Comparison of ENCODE assay signal across 8 cellular contexts in genomic region chr2:109921543-109922384, GRCh38. TPM values are rescaled to one million over a fixed set of nuclear protein-coding genes. Genes with fewer than 3 reads are reported as not detected.
DNase-seq lines count a peak whose midpoint lies in the region; ATAC-seq, FAIRE-seq and TF ChIP-seq lines count a peak whose summit lies in the region.
"Not testable (repeated sequence)": the region's sequence is repeated elsewhere in the genome, so short reads cannot be mapped to it uniquely, and the experiment has no call there.
"Had no signal": no experiment of that assay in that cellular context is flagged by ENCODE, and none has a peak within 500 bp of the region (broad histone marks: within the 10 kb centered on the region; RNA-seq: fewer than 3 reads in every experiment).

No MANE protein-coding gene starts in this region.

- TF ChIP-seq RAD21 in IMR-90 (IDR thresholded peaks at IDR 0.05; ENCODE audit: low read length); HepG2 (CRISPR knock-in tag; IDR thresholded peaks at IDR 0.05): not testable (repeated sequence)

- TF ChIP-seq EP300 in gastroesophageal sphincter (IDR thresholded peaks at IDR 0.05); HepG2 (IDR thresholded peaks at IDR 0.05; ENCODE audit: low read depth in 2 of 2, low read length in 2 of 2); HepG2 (CRISPR knock-in tag; IDR thresholded peaks at IDR 0.05; ENCODE audit: borderline replicate concordance); upper lobe of left lung (IDR thresholded peaks at IDR 0.05): not testable (repeated sequence)

- not testable (repeated sequence) for H2BK15ac ChIP-seq in IMR-90 (ENCODE audit: low read depth, low read length)

- not testable (repeated sequence) for H3K27ac Mint-ChIP-seq in activated CD4-positive, alpha-beta T cell treated with anti-CD3 and anti-CD28 coated beads for 36 hours

- H3K36me3 ChIP-seq in IMR-90 (ENCODE audit: control insufficient read depth, insufficient read depth, low read length); gastroesophageal sphincter; HepG2 (replicated peaks in 1 of 2; ENCODE audit: control insufficient read depth in 1 of 2, insufficient read depth in 2 of 2, low read length in 2 of 2); pancreas; upper lobe of left lung: not testable (repeated sequence)

- in situ Hi-C loops in IMR-90 (cut with MboI; ENCODE audit: low sequenced_read_pairs); HepG2 (cut with HindIII; ENCODE audit: extremely low pct_ligation_motif_present, low pct_unique_long_range_greater_than_20kb): not testable (repeated sequence)

- H4K20me1 ChIP-seq in IMR-90 (ENCODE audit: insufficient read depth, low read length); HepG2 (ENCODE audit: insufficient read depth, low read length): not testable (repeated sequence)

- not testable (repeated sequence) for H3K9me3 ChIP-seq in IMR-90 (ENCODE audit: control insufficient read depth, insufficient read depth, low read length); gastroesophageal sphincter; HepG2 (ENCODE audit: low read length); pancreas; upper lobe of left lung

- H3K14ac ChIP-seq in IMR-90 (replicated peaks; ENCODE audit: low read depth, low read length): not testable (repeated sequence)

- CTCF ChIA-PET in IMR-90 (lab: Yijun Ruan, JAX); activated CD4-positive, alpha-beta T cell treated with anti-CD3 and anti-CD28 coated beads for 36 hours (lab: Charles Lee); HepG2 (lab: Yijun Ruan, JAX; ENCODE audit: low intra/inter-chr PET ratio, low total read pairs): not testable (repeated sequence)

- H3K23ac ChIP-seq in IMR-90 (ENCODE audit: low read depth, low read length): not testable (repeated sequence)

- H2BK5ac ChIP-seq in IMR-90 (ENCODE audit: low read depth, low read length, poor library complexity, severe bottlenecking): not testable (repeated sequence)

- H3K27me3 Mint-ChIP-seq in activated CD4-positive, alpha-beta T cell treated with anti-CD3 and anti-CD28 coated beads for 36 hours: not testable (repeated sequence)

- H3K36me3 Mint-ChIP-seq in activated CD4-positive, alpha-beta T cell treated with anti-CD3 and anti-CD28 coated beads for 36 hours (ENCODE audit: low read depth): not testable (repeated sequence)

- dilution Hi-C loops in IMR-90 (cut with HindIII; ENCODE audit: low sequenced_read_pairs, unreplicated experiment): not testable (repeated sequence)

- H3K4me1 ChIP-seq in IMR-90 (ENCODE audit: control insufficient read depth, insufficient read depth, low read length); gastroesophageal sphincter; HepG2 (ENCODE audit: insufficient read depth, low read length); pancreas; upper lobe of left lung: not testable (repeated sequence)

- FAIRE-seq in HepG2 (lab: Jason Lieb, UNC); pancreas (lab: Jason Lieb, UNC): not testable (repeated sequence)

- BruUV-seq in IMR-90 (replicated peaks; lab: Mats Ljungman, UMichigan); HepG2 (replicated peaks; lab: Mats Ljungman, UMichigan): not testable (repeated sequence)

- not testable (repeated sequence) for H4K91ac ChIP-seq in IMR-90 (ENCODE audit: insufficient read depth, low read depth, low read length)

- not testable (repeated sequence) for H2BK120ac ChIP-seq in IMR-90 (ENCODE audit: low read depth, low read length)

- not testable (repeated sequence) for H3K9me1 ChIP-seq in IMR-90 (ENCODE audit: insufficient read depth, low read length)

- H3K4me3 ChIP-seq in IMR-90 (ENCODE audit: insufficient read depth, low read depth, low read length); gastroesophageal sphincter; HepG2 (replicated peaks in 1 of 3; ENCODE audit: insufficient read depth in 1 of 3, low read depth in 2 of 3, low read length in 3 of 3); pancreas; upper lobe of left lung: not testable (repeated sequence)

- H3K79me1 ChIP-seq in IMR-90 (ENCODE audit: low read depth in 1 of 2, low read length in 2 of 2): not testable (repeated sequence)

- not testable (repeated sequence) for H4K5ac ChIP-seq in IMR-90 (ENCODE audit: low read depth, low read length)

- not testable (repeated sequence) for H2AK9ac ChIP-seq in IMR-90 (replicated peaks; ENCODE audit: low read depth, low read length, poor library complexity)

- H2AFZ ChIP-seq in IMR-90 (replicated peaks; ENCODE audit: low read length, poor library complexity); HepG2 (ENCODE audit: low read length): not testable (repeated sequence)

- not testable (repeated sequence) for TF ChIP-seq POLR2A in IMR-90 (IDR thresholded peaks at IDR 0.05; ENCODE audit: low read depth, low read length); gastroesophageal sphincter (IDR thresholded peaks at IDR 0.05); HepG2 (IDR thresholded peaks at IDR 0.05; ENCODE audit: insufficient read depth in 1 of 2, low read depth in 2 of 2, low read length in 2 of 2); upper lobe of left lung (IDR thresholded peaks at IDR 0.05)

- H3K27me3 ChIP-seq in IMR-90 (ENCODE audit: control insufficient read depth, insufficient read depth, low read length); gastroesophageal sphincter; HepG2 (ENCODE audit: control insufficient read depth in 1 of 2, insufficient read depth in 2 of 2, low read length in 2 of 2); pancreas; upper lobe of left lung: not testable (repeated sequence)

- not testable (repeated sequence) for H3K56ac ChIP-seq in IMR-90 (ENCODE audit: extremely low read depth, insufficient read depth, low read length)

- POLR2A ChIA-PET in IMR-90 (lab: Charles Lee; ENCODE audit: unreplicated experiment); activated CD4-positive, alpha-beta T cell treated with anti-CD3 and anti-CD28 coated beads for 36 hours (lab: Charles Lee); HepG2 (lab: Yijun Ruan, JAX): not testable (repeated sequence)

- H3K79me2 ChIP-seq in HepG2 (ENCODE audit: insufficient read depth, low read length): not testable (repeated sequence)

- not testable (repeated sequence) for H3K9ac ChIP-seq in IMR-90 (ENCODE audit: low read depth, low read length); HepG2 (ENCODE audit: insufficient read depth, low read depth, low read length)

- not testable (repeated sequence) for H3K27ac ChIP-seq in IMR-90 (ENCODE audit: insufficient read depth, low read length); gastroesophageal sphincter; HepG2 (ENCODE audit: extremely low read length, insufficient read depth, low read length); pancreas; upper lobe of left lung

- ATAC-seq in IMR-90 (ENCODE audit: low read depth) (peak; percentile 85), gastroesophageal sphincter (peak; percentile 79), left ventricle myocardium superior (peak; percentile 82), HepG2 (peak; percentile 43; the same call in 1 of the 3 replicates), pancreas (peak; percentile 89 to 92 (median 90)), upper lobe of left lung (ENCODE audit: low FRiP score in 2 of 2) (peak; percentile 79 to 87)
- ATAC-seq in activated CD4-positive, alpha-beta T cell treated with anti-CD3 and anti-CD28 coated beads for 36 hours: peak; percentile 70

- H2AK5ac ChIP-seq in IMR-90 (ENCODE audit: low read depth, low read length): not testable (repeated sequence)

- not testable (repeated sequence) for H3K4me3 Mint-ChIP-seq in activated CD4-positive, alpha-beta T cell treated with anti-CD3 and anti-CD28 coated beads for 36 hours

- H3K18ac ChIP-seq in IMR-90 (ENCODE audit: low read depth, low read length): not testable (repeated sequence)

- TF ChIP-seq CTCF in IMR-90 (conservative IDR thresholded peaks at IDR 0.05; ENCODE audit: low read depth, low read length); gastroesophageal sphincter (IDR thresholded peaks at IDR 0.05); HepG2 (CRISPR knock-in tag; IDR thresholded peaks at IDR 0.05); pancreas (IDR thresholded peaks at IDR 0.05); upper lobe of left lung (IDR thresholded peaks at IDR 0.05): not testable (repeated sequence)

- H4K8ac ChIP-seq in IMR-90 (ENCODE audit: low read depth in 2 of 2, low read length in 2 of 2): not testable (repeated sequence)

- H3K4ac ChIP-seq in IMR-90 (ENCODE audit: low read depth, low read length): not testable (repeated sequence)

- no CpG with 5 or more reads among the region's 7 CpGs for WGBS in IMR-90 (ENCODE audit: extremely low coverage in 2 of 2, insufficient read length in 1 of 2), 2 experiments
- WGBS in gastroesophageal sphincter (ENCODE audit: low coverage in 1 of 2), 2 donors: no CpG with 5 or more reads among the region's 7 CpGs
- WGBS in HepG2 (ENCODE audit: low lambda C conversion rate): no CpG with 5 or more reads among the region's 7 CpGs
- no CpG with 5 or more reads among the region's 7 CpGs for WGBS in pancreas, 2 donors
- no CpG with 5 or more reads among the region's 7 CpGs for WGBS in upper lobe of left lung, 2 donors

- intact Hi-C loops in IMR-90 (cut with micrococcal nuclease); activated CD4-positive, alpha-beta T cell treated with anti-CD3 and anti-CD28 coated beads for 36 hours (cut with DNase I, micrococcal nuclease); left ventricle myocardium superior (cut with micrococcal nuclease); HepG2 (cut with micrococcal nuclease; ENCODE audit: unreplicated experiment); pancreas (cut with DNase I): not testable (repeated sequence)

- not testable (repeated sequence) for H3K4me2 ChIP-seq in IMR-90 (ENCODE audit: low read depth, low read length); HepG2 (ENCODE audit: low read depth, low read length)

- not testable (repeated sequence) for H3K9me3 Mint-ChIP-seq in activated CD4-positive, alpha-beta T cell treated with anti-CD3 and anti-CD28 coated beads for 36 hours (ENCODE audit: low read depth)

- H3K4me1 Mint-ChIP-seq in activated CD4-positive, alpha-beta T cell treated with anti-CD3 and anti-CD28 coated beads for 36 hours: not testable (repeated sequence)

- not testable (repeated sequence) for H2BK20ac ChIP-seq in IMR-90 (ENCODE audit: low read depth, low read length)

- not testable (repeated sequence) for DNase-seq in IMR-90; activated CD4-positive, alpha-beta T cell treated with anti-CD3 and anti-CD28 coated beads for 36 hours; left ventricle myocardium superior; HepG2 (ENCODE audit: low spot score); pancreas; upper lobe of left lung

RNA-seq across cellular contexts. Expression of gene LIMS3, which starts 23.3 kb away (rescaled TPM):
- total RNA-seq in IMR-90 (2012; rRNA removed): 4.4 and 12.7 TPM in 2 replicates
- 0.44 and 0.99 TPM in 2 replicates for polyA plus RNA-seq in IMR-90 (2012; rRNA removed)
- polyA plus RNA-seq in IMR-90 (2012; cell fraction: cytosol; rRNA removed): 1.6 and 2.0 TPM in 2 replicates
- 4.4 and 16.1 TPM in 2 replicates for polyA plus RNA-seq in IMR-90 (2012; cell fraction: nucleus; rRNA removed; ENCODE audit: low replicate concordance)
- under 1 TPM; 0.11 to 0.18 TPM for total RNA-seq in activated CD4-positive, alpha-beta T cell treated with anti-CD3 and anti-CD28 coated beads for 36 hours
- 1 to 10 TPM; 2.6 to 5.4 (median 3.6) TPM for total RNA-seq in gastroesophageal sphincter
- total RNA-seq in left ventricle myocardium superior: 2.6 TPM
- 0.69 and 1.3 TPM in 2 replicates for total RNA-seq in HepG2 (2016; rRNA removed; fragmentation: Illumina TruSeq; extraction: Trizol)
- not detected in 2 replicates for total RNA-seq in HepG2 (2016; cell fraction: cytosol; rRNA removed; fragmentation: Illumina TruSeq; extraction: Trizol; ENCODE audit: low read depth)
- 0.28 and 1.1 TPM in 2 replicates for total RNA-seq in HepG2 (2016; cell fraction: insoluble cytoplasmic fraction; rRNA removed; fragmentation: Illumina TruSeq; extraction: Trizol)
- total RNA-seq in HepG2 (2016; cell fraction: membrane; rRNA removed; fragmentation: Illumina TruSeq; extraction: Trizol): 0.25 TPM in 1 of 2 replicates, not detected in the other
- 0.38 TPM in 1 of 2 replicates, not detected in the other for total RNA-seq in HepG2 (2016; cell fraction: nucleus; rRNA removed; fragmentation: Illumina TruSeq; extraction: Trizol)
- 2.2 TPM in 1 of 2 replicates, not detected in the other for polyA plus RNA-seq in HepG2 (2011; rRNA removed)
- polyA plus RNA-seq in HepG2 (2011; cell fraction: cytosol; rRNA removed): 0.35 and 0.44 TPM in 2 replicates
- 0.29 and 0.59 TPM in 2 replicates for polyA plus RNA-seq in HepG2 (2011; cell fraction: nucleus; rRNA removed)
- polyA plus RNA-seq in HepG2 (2012): 1.6 and 2.9 TPM in 2 replicates
- polyA plus RNA-seq in HepG2 (2016; cell fraction: cytosol; fragmentation: Illumina TruSeq; extraction: Trizol; ENCODE audit: low read depth): 0.12 and 0.37 TPM in 2 replicates
- polyA plus RNA-seq in HepG2 (2016; cell fraction: insoluble cytoplasmic fraction; fragmentation: Illumina TruSeq; extraction: Trizol; ENCODE audit: low read depth): 1.0 and 1.4 TPM in 2 replicates
- polyA plus RNA-seq in HepG2 (2016; cell fraction: membrane; fragmentation: Illumina TruSeq; extraction: Trizol; ENCODE audit: low read depth): 0.39 TPM in 1 of 2 replicates, not detected in the other
- polyA plus RNA-seq in HepG2 (2016; cell fraction: nucleus; fragmentation: Illumina TruSeq; extraction: Trizol; ENCODE audit: insufficient read depth, low read depth): 0.32 and 1.3 TPM in 2 replicates
- 1.2 TPM in 1 of 2 replicates, not detected in the other for polyA minus RNA-seq in HepG2 (2011; rRNA and poly(A)+ RNA removed; ENCODE audit: low replicate concordance)
- not detected in 2 replicates for polyA minus RNA-seq in HepG2 (2011; cell fraction: cytosol; rRNA and poly(A)+ RNA removed)
- polyA minus RNA-seq in HepG2 (2011; cell fraction: nucleus; rRNA and poly(A)+ RNA removed): 1.5 and 4.4 TPM in 2 replicates
- total RNA-seq in pancreas: 1 to 10 TPM; 1.5 to 3.1 (median 2.1) TPM
- polyA plus RNA-seq in pancreas: 1 to 10 TPM in 1 of 2 donors, under 1 TPM in 1; 0.38 to 1.7 TPM
- total RNA-seq in upper lobe of left lung: 1 to 10 TPM in 3 of 6 donors, under 1 TPM in 1, not detected in 2; 0.89 to 2.2 (median 1.6) TPM
- total RNA-seq: H7 had no signal
